ENCODE assay signal across 23 cellular contexts in the genomic region with DNA sequence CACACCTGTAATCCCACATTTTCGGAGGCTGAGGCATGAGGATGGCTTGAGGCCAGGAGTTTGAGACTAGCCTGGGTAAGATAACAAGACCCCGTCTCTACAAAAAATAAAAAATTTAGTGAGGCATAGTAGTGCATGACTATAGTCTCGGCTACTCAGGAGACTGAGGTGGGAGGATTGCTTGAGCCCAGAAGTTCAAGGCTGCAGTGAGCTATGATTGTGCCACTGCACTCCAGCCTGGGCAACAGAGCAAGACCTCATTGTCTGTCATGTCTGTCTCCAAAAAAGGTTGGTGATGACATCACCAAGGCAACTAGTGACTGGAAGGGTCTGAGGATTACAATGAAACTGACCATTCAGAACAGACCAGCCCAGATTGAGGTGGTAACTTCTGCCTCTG.
"Had no signal": no experiment of that assay in that cellular context is flagged by ENCODE, and none has a peak within 500 bp of the region (broad histone marks: within the 10 kb centered on the region; RNA-seq: fewer than 3 reads in every experiment).

No MANE protein-coding gene starts in this region.

- H3K27ac ChIP-seq: ascending aorta, body of pancreas had no signal

- H3K27me3 ChIP-seq: ascending aorta, body of pancreas had no signal

- H3K36me3 ChIP-seq: ascending aorta had no signal

- H3K4me1 ChIP-seq: ascending aorta, body of pancreas had no signal

- H3K9me3 Mint-ChIP-seq: activated CD4-positive, alpha-beta T cell treated with anti-CD3 and anti-CD28 coated beads, Interleukin-2, amount 10 ng/mL, durations not matched to agents 24 days and 14 days; central memory CD8-positive, alpha-beta T cell had no signal

- H3K9me3 ChIP-seq: ascending aorta, body of pancreas had no signal

- FAIRE-seq: RCC 7860 had no signal

- ATAC-seq: activated naive CD4-positive, alpha-beta T cell treated with anti-CD3 and anti-CD28 coated beads, Interleukin-2, amount 50 U/mL, for 72 hours; activated naive CD8-positive, alpha-beta T cell treated with anti-CD3 and anti-CD28 coated beads, Interleukin-2, amount 50 U/mL, for 24 hours; activated T-cell treated with anti-CD3 and anti-CD28 coated beads, Interleukin-2, amount 50 U/mL, for 4 hours; body of pancreas had no signal

- H3K4me1 Mint-ChIP-seq: activated CD4-positive, alpha-beta T cell treated with anti-CD3 and anti-CD28 coated beads, Interleukin-2, amount 10 ng/mL, durations not matched to agents 24 days and 14 days; activated naive CD8-positive, alpha-beta T cell treated with anti-CD3 and anti-CD28 coated beads, Interleukin-2, amount 50 U/mL, for 24 hours; central memory CD8-positive, alpha-beta T cell had no signal

- H3K4me3 ChIP-seq: ascending aorta, body of pancreas had no signal

- H3K27ac Mint-ChIP-seq: activated CD4-positive, alpha-beta T cell treated with anti-CD3 and anti-CD28 coated beads, Interleukin-2, amount 10 ng/mL, durations not matched to agents 24 days and 14 days; activated naive CD4-positive, alpha-beta T cell treated with anti-CD3 and anti-CD28 coated beads, Interleukin-2, amount 50 U/mL, for 72 hours; activated naive CD8-positive, alpha-beta T cell treated with anti-CD3 and anti-CD28 coated beads, Interleukin-2, amount 50 U/mL, for 24 hours; T-helper 1 cell treated with Interleukin-12 subunit alpha and Interleukin-12 subunit beta and Interleukin-4 antibody, amounts not matched to agents 30 μg/mL and 1 μg/mL, for 36 hours had no signal

- DNase-seq: activated CD4-positive, alpha-beta T cell treated with anti-CD3 and anti-CD28 coated beads, Interleukin-2, amount 10 ng/mL, durations not matched to agents 24 days and 14 days; activated CD4-positive, alpha-beta T cell treated with anti-CD3 and anti-CD28 coated beads, Interleukin-2, amount 50 U/mL, for 48 hours; activated CD4-positive, CD25-positive, alpha-beta regulatory T cell treated with anti-CD3 and anti-CD28 coated beads, Interleukin-2, amount 50 U/mL, for 72 hours; activated effector memory CD4-positive, alpha-beta T cell treated with anti-CD3 and anti-CD28 coated beads, Interleukin-2, amount 50 U/mL, for 16 hours; activated naive CD4-positive, alpha-beta T cell treated with Interleukin-2 at 50 U/mL for 16 hours; activated naive CD8-positive, alpha-beta T cell treated with anti-CD3 and anti-CD28 coated beads, Interleukin-2, amount 50 U/mL, for 24 hours; activated T-cell treated with anti-CD3 and anti-CD28 coated beads, Interleukin-2, amount 50 U/mL, for 4 hours; amniotic stem cell; body of pancreas; Karpas-422; MV-4-11; NCI-H1092 treated with DMSO at 0.1 percent for 48 hours; NCI-H1417 treated with DMSO at 0.1 percent for 48 hours; NCI-H1694 treated with DMSO at 0.1 percent for 48 hours; NCI-H2029 treated with DMSO at 0.1 percent for 48 hours; NCI-H446; NCI-H524; SHP77 treated with DMSO at 0.1 percent for 48 hours had no signal

- H3K4me3 Mint-ChIP-seq: activated CD4-positive, alpha-beta T cell treated with anti-CD3 and anti-CD28 coated beads, Interleukin-2, amount 10 ng/mL, durations not matched to agents 24 days and 14 days; activated naive CD8-positive, alpha-beta T cell treated with anti-CD3 and anti-CD28 coated beads, Interleukin-2, amount 50 U/mL, for 24 hours; activated T-cell treated with anti-CD3 and anti-CD28 coated beads, Interleukin-2, amount 50 U/mL, for 4 hours; central memory CD8-positive, alpha-beta T cell; T-helper 1 cell treated with Interleukin-12 subunit alpha and Interleukin-12 subunit beta and Interleukin-4 antibody, amounts not matched to agents 30 μg/mL and 1 μg/mL, for 36 hours had no signal
